In the genomic region with DNA sequence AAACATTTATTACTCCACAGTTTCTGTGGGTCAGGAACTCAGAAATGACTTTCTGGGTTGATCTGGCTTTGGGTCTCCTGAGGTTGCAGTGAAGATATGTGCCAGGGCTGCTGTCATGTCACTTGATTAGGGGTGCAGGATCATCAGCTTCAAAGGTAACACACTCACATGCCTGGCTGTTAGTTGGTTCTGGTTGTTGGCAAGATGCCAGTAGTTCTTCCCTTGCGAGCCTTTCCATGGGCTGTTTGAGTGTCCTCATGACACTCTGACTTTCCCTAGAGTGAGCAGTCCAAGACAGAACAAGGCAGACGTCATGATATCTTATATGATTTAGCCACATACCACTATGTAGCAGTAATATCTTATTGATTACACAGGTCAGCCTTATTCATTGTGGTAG, we compare ENCODE assay signal across 10 cellular contexts. TPM values are rescaled to one million over a fixed set of nuclear protein-coding genes. Genes with fewer than 3 reads are reported as not detected.
DNase-seq lines count a peak whose midpoint lies in the region; ATAC-seq and TF ChIP-seq lines count a peak whose summit lies in the region.
"Had no signal": no experiment of that assay in that cellular context is flagged by ENCODE, and none has a peak within 500 bp of the region (broad histone marks: within the 10 kb centered on the region; RNA-seq: fewer than 3 reads in every experiment).

No MANE protein-coding gene starts in this region.

- TF ChIP-seq CTCF in CD8-positive, alpha-beta T cell (IDR thresholded peaks at IDR 0.05): no peak

- H3K36me3 ChIP-seq in CD8-positive, alpha-beta T cell (ENCODE audit: insufficient read depth, low read length): no peaks in the 10 kb centered on the region

- no peak for ATAC-seq in CD8-positive, alpha-beta T cell
- ATAC-seq in HG02763 (IDR thresholded peaks at IDR 0.05; ENCODE audit: unreplicated experiment) (no peak), GM18873 (IDR thresholded peaks at IDR 0.05; ENCODE audit: low FRiP score, unreplicated experiment) (no peak)

- H3K9me3 ChIP-seq in CD8-positive, alpha-beta T cell (ENCODE audit: low read length): no peaks in the 10 kb centered on the region
- H3K9me3 ChIP-seq: esophagus muscularis mucosa had no signal

- CTCF ChIA-PET in CD8-positive, alpha-beta T cell (lab: Charles Lee): interaction anchor here (2.0 to 3.5 kb wide), 2 partner anchors 11 to 354 kb away, joined by 8 to 17 read pairs; no protein-coding TSS in a partner anchor

- H3K27ac ChIP-seq in CD8-positive, alpha-beta T cell (ENCODE audit: low read depth, low read length): no peak overlapping the region

- H3K27me3 ChIP-seq in CD8-positive, alpha-beta T cell (ENCODE audit: insufficient read depth, low read length): no peaks in the 10 kb centered on the region
- H3K27me3 ChIP-seq: esophagus muscularis mucosa had no signal

- POLR2A ChIA-PET in CD8-positive, alpha-beta T cell (lab: Charles Lee): interaction anchor here (0.8 to 4.1 kb wide), 4 partner anchors 8 to 158 kb away, joined by 3 to 21 read pairs (median 5); a partner anchor contains a TSS

- H3K4me1 ChIP-seq in CD8-positive, alpha-beta T cell (ENCODE audit: insufficient read depth, low read length): peaks cover 17% of the 10 kb centered on the region

- no peaks in the 10 kb centered on the region for H3K27me3 Mint-ChIP-seq in CD8-positive, alpha-beta T cell (ENCODE audit: low read depth)

- peaks cover 39% of the 10 kb centered on the region for H3K36me3 Mint-ChIP-seq in CD8-positive, alpha-beta T cell

- intact Hi-C loops in CD8-positive, alpha-beta T cell (cut with DNase I, micrococcal nuclease): loop anchor here (5.0 to 10.0 kb wide), 6 partner anchors 184 to 1684 kb away; a partner anchor contains a TSS

- no peaks in the 10 kb centered on the region for H3K9me3 Mint-ChIP-seq in CD8-positive, alpha-beta T cell

- no peak overlapping the region for H3K27ac Mint-ChIP-seq in CD8-positive, alpha-beta T cell

- peak overlapping the region; percentile 26 for H3K4me3 Mint-ChIP-seq in CD8-positive, alpha-beta T cell

- peaks cover 35% of the 10 kb centered on the region for H3K4me1 Mint-ChIP-seq in CD8-positive, alpha-beta T cell (ENCODE audit: low read depth)

- H3K4me3 ChIP-seq in CD8-positive, alpha-beta T cell (ENCODE audit: low read depth, low read length): no peak overlapping the region

- DNase-seq in Ammon's horn (ENCODE audit: low spot score): peak; percentile 5
- no peak for DNase-seq in CD8-positive, alpha-beta T cell
- peak; percentile 9 for DNase-seq in SK-N-DZ (ENCODE audit: low spot score)
- peak; percentile 14 for DNase-seq in globus pallidus (ENCODE audit: low spot score)
- DNase-seq in ecto neural progenitor cell (ENCODE audit: low spot score): no peak
- DNase-seq: NCI-H1048; stimulated activated CD4-positive, alpha-beta T cell treated with anti-CD3 and anti-CD28 coated beads, Interleukin-15, amount 100 ng/mL, for 24 hours had no signal

RNA-seq across cellular contexts. Expression of a gene that starts 1.8 kb away (rescaled TPM):
- 1 to 10 TPM; 3.0 to 3.9 TPM for total RNA-seq in CD8-positive, alpha-beta T cell
- 3.7 and 5.0 TPM in 2 replicates for polyA plus RNA-seq in SK-N-DZ (2014; cell fraction: cytosol; rRNA removed)
- 3.7 and 4.8 TPM in 2 replicates for polyA plus RNA-seq in SK-N-DZ (2014; cell fraction: nucleus; rRNA removed)

RNA-seq across cellular contexts. Expression of a gene that starts 2.1 kb away (rescaled TPM):
- 1 to 10 TPM; 3.0 to 5.1 TPM for total RNA-seq in CD8-positive, alpha-beta T cell
- polyA plus RNA-seq in SK-N-DZ (2014; cell fraction: cytosol; rRNA removed): 17.4 and 38.8 TPM in 2 replicates
- polyA plus RNA-seq in SK-N-DZ (2014; cell fraction: nucleus; rRNA removed): 7.4 and 12.2 TPM in 2 replicates

Comparison
In these comparisons a context has a peak if more than half of its experiments do, and no peak if none do; other contexts are left out.
1. DNase-seq: peak in Ammon's horn (single experiment), SK-N-DZ (single experiment) and globus pallidus (single experiment); none in CD8-positive, alpha-beta T cell (0 of 7) and ecto neural progenitor cell (single experiment).